Comparison of ENCODE assay signal across 23 cellular contexts in genomic region chr7:30047124-30047523, GRCh38.
"Had no signal": no experiment of that assay in that cellular context is flagged by ENCODE, and none has a peak within 500 bp of the region (broad histone marks: within the 10 kb centered on the region; RNA-seq: fewer than 3 reads in every experiment).

No MANE protein-coding gene starts in this region.

- H3K27ac ChIP-seq: HL-60, KMS-11 had no signal

- H3K4me2 ChIP-seq: KMS-11, SK-N-SH had no signal

- ATAC-seq: K562, T-cell had no signal

- FAIRE-seq: HTR-8/SVneo, K562, RCC 7860 had no signal

- DNase-seq: Kasumi-1, MM.1S, NCI-H1092 treated with DMSO at 0.1 percent for 48 hours, NCI-H1417 treated with DMSO at 0.1 percent for 48 hours, NCI-H146, NCI-H1694 treated with DMSO at 0.1 percent for 48 hours, NCI-H1930, NCI-H2171, NCI-H345, NCI-H446 treated with DMSO at 0.1 percent for 48 hours, NCI-H510A treated with DMSO at 0.1 percent for 48 hours, NCI-H526, NCI-H82, RPMI8226, SHP77, SK-N-SH, SW 1271, T-cell had no signal

- H3K9me3 ChIP-seq: SK-N-SH had no signal

- H3K9ac ChIP-seq: KMS-11, SK-N-SH had no signal

- H3K4me3 ChIP-seq: K562 had no signal

- H3K9me2 ChIP-seq: SK-N-SH had no signal
